Comparison of ENCODE assay signal across 10 cellular contexts in genomic region chr7:140646931-140647647, GRCh38. TPM values are rescaled to one million over a fixed set of nuclear protein-coding genes. Genes with fewer than 3 reads are reported as not detected.
DNase-seq lines count a peak whose midpoint lies in the region; ATAC-seq, FAIRE-seq and TF ChIP-seq lines count a peak whose summit lies in the region.
"Had no signal": no experiment of that assay in that cellular context is flagged by ENCODE, and none has a peak within 500 bp of the region (broad histone marks: within the 10 kb centered on the region; RNA-seq: fewer than 3 reads in every experiment).

No MANE protein-coding gene starts in this region.

- no peak overlapping the region for H3K27ac ChIP-seq in left ventricle myocardium inferior (replicated peaks)
- H3K27ac ChIP-seq: neutrophil had no signal

- intact Hi-C loops in left ventricle myocardium inferior (cut with micrococcal nuclease), result no loop called here

- no peaks in the 10 kb centered on the region for H3K9me3 ChIP-seq in left ventricle myocardium inferior (replicated peaks)
- H3K9me3 ChIP-seq: neutrophil had no signal

- no peaks in the 10 kb centered on the region for H3K36me3 Mint-ChIP-seq in activated naive CD4-positive, alpha-beta T cell treated with anti-CD3 and anti-CD28 coated beads, Interleukin-2, amount 50 U/mL, for 72 hours

- peaks cover 27% of the 10 kb centered on the region for H3K4me1 ChIP-seq in left ventricle myocardium inferior

- no peak for FAIRE-seq in HTR-8/SVneo (lab: Jason Lieb, UNC)

- peak; percentile 85 for ATAC-seq in GM19035 (IDR thresholded peaks at IDR 0.05; ENCODE audit: unreplicated experiment)
- peak; percentile 82 for ATAC-seq in HG03280 (IDR thresholded peaks at IDR 0.05; ENCODE audit: unreplicated experiment)
- ATAC-seq in activated naive CD4-positive, alpha-beta T cell treated with anti-CD3 and anti-CD28 coated beads, Interleukin-2, amount 50 U/mL, for 72 hours, result peak; percentile 71 to 81

- DNase-seq in COLO829 (ENCODE audit: low spot score) (peak; percentile 94), NCI-H82 treated with DMSO at 0.1 percent for 48 hours (lab: John Stamatoyannopoulos, UW; ENCODE audit: unreplicated experiment) (peak; percentile 66), left ventricle myocardium inferior (no peak), HTR-8/SVneo (ENCODE audit: insufficient read length, low spot score) (no peak)
- DNase-seq in activated naive CD4-positive, alpha-beta T cell treated with anti-CD3 and anti-CD28 coated beads, Interleukin-2, amount 50 U/mL, for 72 hours (ENCODE audit: low spot score in 2 of 2), result no peak
- DNase-seq in stimulated activated CD8-positive, alpha-beta memory T cell treated with anti-CD3 and anti-CD28 coated beads, Interleukin-12 subunit alpha, Interleukin-12 subunit beta, amount 100 ng/mL, for 1 hour (ENCODE audit: low read depth), result peak; percentile 20

- H3K4me3 ChIP-seq in left ventricle myocardium inferior, result no peak overlapping the region

- no peaks in the 10 kb centered on the region for H3K27me3 ChIP-seq in left ventricle myocardium inferior (ENCODE audit: low read depth)

- H3K27ac Mint-ChIP-seq in activated naive CD4-positive, alpha-beta T cell treated with anti-CD3 and anti-CD28 coated beads, Interleukin-2, amount 50 U/mL, for 72 hours, result no peak overlapping the region

- no peaks in the 10 kb centered on the region for H3K9me3 Mint-ChIP-seq in activated naive CD4-positive, alpha-beta T cell treated with anti-CD3 and anti-CD28 coated beads, Interleukin-2, amount 50 U/mL, for 72 hours

- peak; percentile 61 for TF ChIP-seq CTCF in left ventricle myocardium inferior (IDR thresholded peaks at IDR 0.05; ENCODE audit: borderline replicate concordance)

- no peaks in the 10 kb centered on the region for H3K36me3 ChIP-seq in left ventricle myocardium inferior
- H3K36me3 ChIP-seq: neutrophil had no signal

RNA-seq across cellular contexts. Expression of gene DENND2A, which starts 6.5 kb away (rescaled TPM):
- not detected for total RNA-seq in activated naive CD4-positive, alpha-beta T cell treated with anti-CD3 and anti-CD28 coated beads, Interleukin-2, amount 50 U/mL, for 72 hours
- total RNA-seq in left ventricle myocardium inferior, result 10.8 TPM
- total RNA-seq: T-helper 1 cell treated with Interleukin-12 subunit alpha and Interleukin-12 subunit beta and Interleukin-4 antibody, amounts not matched to agents 30 ng/mL and 1 ng/mL, for 36 hours had no signal

RNA-seq across cellular contexts. Expression of gene ADCK2, which starts 25.7 kb away (rescaled TPM):
- total RNA-seq in activated naive CD4-positive, alpha-beta T cell treated with anti-CD3 and anti-CD28 coated beads, Interleukin-2, amount 50 U/mL, for 72 hours, result 10 to 100 TPM; 13.8 to 25.6 TPM
- total RNA-seq in left ventricle myocardium inferior, result 8.5 TPM

RNA-seq across cellular contexts. Expression of gene NDUFB2, which starts 49.4 kb away (rescaled TPM):
- total RNA-seq in activated naive CD4-positive, alpha-beta T cell treated with anti-CD3 and anti-CD28 coated beads, Interleukin-2, amount 50 U/mL, for 72 hours, result 100 to 1,000 TPM; 128 to 147 TPM
- total RNA-seq in left ventricle myocardium inferior, result 682 TPM

Comparison
In these comparisons a context has a peak if more than half of its experiments do, and no peak if none do; other contexts are left out.
1. DNase-seq: peak in COLO829 (single experiment), NCI-H82 treated with DMSO at 0.1 percent for 48 hours (single experiment) and stimulated activated CD8-positive, alpha-beta memory T cell treated with anti-CD3 and anti-CD28 coated beads, Interleukin-12 subunit alpha, Interleukin-12 subunit beta, amount 100 ng/mL, for 1 hour (single experiment); none in activated naive CD4-positive, alpha-beta T cell treated with anti-CD3 and anti-CD28 coated beads, Interleukin-2, amount 50 U/mL, for 72 hours (0 of 2), left ventricle myocardium inferior (single experiment) and HTR-8/SVneo (single experiment).
2. RNA of gene DENND2A, which starts 6.5 kb away (total RNA-seq): 10.8 TPM in left ventricle myocardium inferior (single experiment); not detected in activated naive CD4-positive, alpha-beta T cell treated with anti-CD3 and anti-CD28 coated beads, Interleukin-2, amount 50 U/mL, for 72 hours; every median in the first group is over 10 times any median in the second.
3. Peak in every context shown above with its lines, with median percentiles within 50 percentile points of each other: ATAC-seq.